19 cellular contexts compared by ENCODE assay signal in the genomic region with DNA sequence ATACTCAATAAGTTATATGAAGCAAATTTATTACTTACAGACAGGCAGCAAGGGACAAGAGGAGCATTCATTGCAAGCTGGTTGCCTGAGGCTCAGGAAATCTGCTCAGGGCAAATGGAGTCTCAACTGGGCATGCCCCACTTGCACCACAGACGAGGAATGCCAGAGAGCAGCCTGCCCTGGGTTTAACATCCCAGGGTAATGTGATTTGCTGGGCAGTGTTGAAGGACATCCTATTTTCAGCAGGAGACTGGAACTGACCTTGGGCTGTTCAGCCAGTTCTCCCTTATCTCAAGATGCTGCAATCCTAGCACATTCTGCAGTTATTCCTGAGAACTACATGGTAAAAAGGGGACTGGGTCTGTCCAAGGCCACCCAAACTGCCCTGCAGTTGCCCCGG. TPM values are rescaled to one million over a fixed set of nuclear protein-coding genes. Genes with fewer than 3 reads are reported as not detected.
DNase-seq lines count a peak whose midpoint lies in the region; ATAC-seq, FAIRE-seq and TF ChIP-seq lines count a peak whose summit lies in the region.
"Had no signal": no experiment of that assay in that cellular context is flagged by ENCODE, and none has a peak within 500 bp of the region (broad histone marks: within the 10 kb centered on the region; RNA-seq: fewer than 3 reads in every experiment).

No MANE protein-coding gene starts in this region.

- H3K4me1 ChIP-seq in body of pancreas (peaks cover 24% of the 10 kb centered on the region), left ventricle myocardium inferior (peaks cover 42% of the 10 kb centered on the region), testis (peaks cover 45% of the 10 kb centered on the region), esophagus squamous epithelium (peaks cover 7 to 15% (median 9%) of the 10 kb centered on the region in 3 donors), upper lobe of left lung (peaks cover 7 to 31% (median 17%) of the 10 kb centered on the region in 4 donors)

- ATAC-seq in Right ventricle myocardium inferior (peak; percentile 71), body of pancreas (no peak), upper lobe of left lung (ENCODE audit: low FRiP score in 2 of 2) (no peak)

- DNase-seq in Right ventricle myocardium inferior (ENCODE audit: missing footprints) (no peak), cardiac septum (ENCODE audit: low spot score) (no peak), body of pancreas (peak in 2 of 4 donors; percentile 17 to 32), left ventricle myocardium inferior (no peak), testis (peak; percentile 80), esophagus squamous epithelium (lab: John Stamatoyannopoulos, UW) (no peak), urothelium cell line (ENCODE audit: low spot score) (no peak), upper lobe of left lung (no peak)
- DNase-seq: Calu3; CD4-positive, CD25-positive, alpha-beta regulatory T cell; DMS53; EL; HFFc6; KG1; NCI-H1417 treated with DMSO at 0.1 percent for 48 hours; NCI-H187 treated with DMSO at 0.1 percent for 48 hours; NCI-H524 treated with DMSO at 0.1 percent for 48 hours had no signal

- TF ChIP-seq POLR2A in body of pancreas (IDR thresholded peaks at IDR 0.05) = no peak
- TF ChIP-seq POLR2A in testis (IDR thresholded peaks at IDR 0.05) = no peak
- no peak for TF ChIP-seq POLR2A in esophagus squamous epithelium (IDR thresholded peaks at IDR 0.05)
- TF ChIP-seq POLR2A in upper lobe of left lung (IDR thresholded peaks at IDR 0.05) = no peak

- no peak for TF ChIP-seq EP300 in upper lobe of left lung (IDR thresholded peaks at IDR 0.05)

- intact Hi-C loops in Right ventricle myocardium inferior (cut with DNase I) = loop anchor here (5.0 kb wide), 1 partner anchor 199 kb away; the partner anchor contains the start of gene APMAP
- intact Hi-C loops in cardiac septum (cut with DNase I) = loop anchor here (2.0 to 10.0 kb wide), 3 partner anchors 35 to 137 kb away; partner anchors contain the start of gene ACSS1
- intact Hi-C loops in body of pancreas (cut with DNase I) = loop anchor here (10.0 kb wide), 1 partner anchor 197 kb away; the partner anchor contains the start of gene APMAP
- intact Hi-C loops in left ventricle myocardium inferior (cut with micrococcal nuclease) = loop anchor here (10.0 kb wide), 1 partner anchor 203 kb away; the partner anchor contains the start of gene ABHD12
- intact Hi-C loops in testis (cut with DNase I; ENCODE audit: low total_unique reads) = no loop called here
- intact Hi-C loops in esophagus squamous epithelium (cut with DNase I) = no loop called here

- TF ChIP-seq CTCF in body of pancreas (IDR thresholded peaks at IDR 0.05) (no peak), left ventricle myocardium inferior (IDR thresholded peaks at IDR 0.05; ENCODE audit: borderline replicate concordance) (no peak), testis (IDR thresholded peaks at IDR 0.05) (no peak), esophagus squamous epithelium (IDR thresholded peaks at IDR 0.05) (no peak), upper lobe of left lung (IDR thresholded peaks at IDR 0.05) (no peak)

- no peak for FAIRE-seq in urothelium cell line (lab: Jason Lieb, UNC)
- FAIRE-seq: H54 had no signal

- H3K4me3 ChIP-seq in body of pancreas (no peak overlapping the region), left ventricle myocardium inferior (peak overlapping the region; percentile 52), testis (no peak overlapping the region), esophagus squamous epithelium (no peak overlapping the region), upper lobe of left lung (no peak overlapping the region)
- H3K4me3 ChIP-seq: SK-N-MC had no signal

- 15 to 28% methylated on average over 2 of the region's 2 CpGs for WGBS in body of pancreas, 2 donors
- WGBS in testis, 2 donors = 20 to 44% methylated on average over 2 of the region's 2 CpGs
- 69% methylated on average over 1 of the region's 2 CpGs; no CpG with 5 or more reads in 1 of the 2 donors for WGBS in esophagus squamous epithelium, 2 donors
- WGBS in upper lobe of left lung, 2 donors = 64 to 68% methylated on average over 2 of the region's 2 CpGs

- H3K27me3 ChIP-seq in body of pancreas (no peaks in the 10 kb centered on the region), left ventricle myocardium inferior (ENCODE audit: low read depth) (no peaks in the 10 kb centered on the region), testis (no peaks in the 10 kb centered on the region), esophagus squamous epithelium (peaks cover 0 to 8% (median 0%) of the 10 kb centered on the region in 4 donors), upper lobe of left lung (no peaks in the 10 kb centered on the region)

- no peaks in the 10 kb centered on the region for H3K9me3 ChIP-seq in body of pancreas
- H3K9me3 ChIP-seq in left ventricle myocardium inferior (replicated peaks) = peaks cover 1% of the 10 kb centered on the region
- no peaks in the 10 kb centered on the region for H3K9me3 ChIP-seq in testis
- peaks cover 0 to 1% (median 0%) of the 10 kb centered on the region in 3 donors for H3K9me3 ChIP-seq in esophagus squamous epithelium
- H3K9me3 ChIP-seq in upper lobe of left lung = peaks cover 0 to 1% (median 0%) of the 10 kb centered on the region in 4 donors

- H3K27ac ChIP-seq in body of pancreas (peak overlapping the region in 3 of 4 donors; percentile 10 to 14 (median 13)), left ventricle myocardium inferior (replicated peaks) (peak overlapping the region; percentile 89), testis (peak overlapping the region in 1 of 2 donors; percentile 38), esophagus squamous epithelium (no peak overlapping the region), upper lobe of left lung (no peak overlapping the region)
- H3K27ac ChIP-seq: SK-N-MC had no signal

- H3K36me3 ChIP-seq in body of pancreas (replicated peaks in 1 of 2; ENCODE audit: insufficient read depth in 1 of 2, low read depth in 2 of 2) (no peaks in the 10 kb centered on the region), left ventricle myocardium inferior (peaks cover under 1% of the 10 kb centered on the region), testis (ENCODE audit: low read depth, missing control alignments) (no peaks in the 10 kb centered on the region), esophagus squamous epithelium (no peaks in the 10 kb centered on the region), upper lobe of left lung (no peaks in the 10 kb centered on the region)

RNA-seq across cellular contexts. Expression of gene ENTPD6, which starts 3.8 kb away (rescaled TPM):
- total RNA-seq in Right ventricle myocardium inferior (132 TPM), cardiac septum (102 TPM), body of pancreas (10 to 100 TPM; 59.9 to 79.8 TPM), left ventricle myocardium inferior (106 TPM), testis (100 to 1,000 TPM; 157 to 204 TPM), esophagus squamous epithelium (10 to 100 TPM; 26.5 to 48.4 (median 40.2) TPM), upper lobe of left lung (100 to 1,000 TPM in 2 of 6 donors, 10 to 100 TPM in 4; 53.7 to 170 (median 81.7) TPM)
- polyA plus RNA-seq in testis (ENCODE audit: insufficient read depth, low read depth, low replicate concordance) = 80.7 TPM

RNA-seq across cellular contexts. Expression of gene PYGB, which starts 56.2 kb away (rescaled TPM):
- total RNA-seq in Right ventricle myocardium inferior = 174 TPM
- total RNA-seq in cardiac septum = 386 TPM
- total RNA-seq in body of pancreas = 10 to 100 TPM; 34.8 to 42.8 TPM
- 218 TPM for total RNA-seq in left ventricle myocardium inferior
- total RNA-seq in testis = 10 to 100 TPM; 91.5 TPM
- 50.8 TPM for polyA plus RNA-seq in testis (ENCODE audit: insufficient read depth, low read depth, low replicate concordance)
- total RNA-seq in esophagus squamous epithelium = 100 to 1,000 TPM in 2 of 4 donors, 10 to 100 TPM in 2; 70.8 to 127 (median 95.6) TPM
- total RNA-seq in upper lobe of left lung = 100 to 1,000 TPM in 3 of 6 donors, 10 to 100 TPM in 3; 59.4 to 128 (median 98.4) TPM

Comparison
In these comparisons a context has a peak if more than half of its experiments do, and no peak if none do; other contexts are left out.
1. H3K27ac ChIP-seq: peak in body of pancreas (3 of 4) and left ventricle myocardium inferior (single experiment); none in esophagus squamous epithelium (0 of 4) and upper lobe of left lung (0 of 4).
2. intact Hi-C loops: an anchor here in Right ventricle myocardium inferior (5.0 kb wide), cardiac septum (2.0 to 10.0 kb wide), body of pancreas (10.0 kb wide) and left ventricle myocardium inferior (10.0 kb wide); none called in testis and esophagus squamous epithelium.